ENCODE assay signal across 13 cellular contexts in genomic region chr16:4179020-4179419, GRCh38.
A peak's percentile ranks its signal among the peaks of the same experiment; 100 is the strongest.
DNase-seq lines count a peak whose midpoint lies in the region; ATAC-seq and TF ChIP-seq lines count a peak whose summit lies in the region.
"Had no signal": no experiment of that assay in that cellular context is flagged by ENCODE, and none has a peak within 500 bp of the region (broad histone marks: within the 10 kb centered on the region; RNA-seq: fewer than 3 reads in every experiment).

No MANE protein-coding gene starts in this region.

- CTCF ChIA-PET in WTC11 (lab: Charles Lee), result interaction anchor here (1.3 to 2.1 kb wide), 2 partner anchors 75 to 83 kb away, joined by 6 to 10 read pairs; no protein-coding TSS in a partner anchor
- CTCF ChIA-PET in activated CD8-positive, alpha-beta memory T cell treated with anti-CD3 and anti-CD28 coated beads, Interleukin-2, amount 10 ng/mL, durations not matched to agents 7 days and 5 days (lab: Charles Lee), result interaction anchor here (1.7 kb wide), 1 partner anchor 75 kb away, joined by 4 read pairs; no protein-coding TSS in a partner anchor

- H3K4me3 Mint-ChIP-seq in WTC11, result no peak overlapping the region
- no peak overlapping the region for H3K4me3 Mint-ChIP-seq in activated CD8-positive, alpha-beta memory T cell treated with anti-CD3 and anti-CD28 coated beads, Interleukin-2, amount 10 ng/mL, durations not matched to agents 7 days and 5 days
- H3K4me3 Mint-ChIP-seq: activated B cell treated with CpG ODN at 0.5 μM for 24 hours had no signal

- H3K36me3 ChIP-seq in upper lobe of right lung (no peaks in the 10 kb centered on the region), esophagus muscularis mucosa (no peaks in the 10 kb centered on the region)

- no peak for TF ChIP-seq CTCF in WTC11 (IDR thresholded peaks at IDR 0.05)
- TF ChIP-seq CTCF in upper lobe of right lung (IDR thresholded peaks at IDR 0.05), result no peak
- no peak for TF ChIP-seq CTCF in esophagus muscularis mucosa (IDR thresholded peaks at IDR 0.05)

- DNase-seq in Right ventricle myocardium superior, result peak; percentile 55
- no peak for DNase-seq in left ventricle myocardium superior
- no peak for DNase-seq in WTC11 (ENCODE audit: low spot score)
- peak in 2 of 3 donors; percentile 41 to 69 for DNase-seq in right cardiac atrium
- DNase-seq in upper lobe of right lung, result peak; percentile 89
- no peak for DNase-seq in esophagus muscularis mucosa (ENCODE audit: extremely low spot score)
- no peak for DNase-seq in stimulated activated naive CD8-positive, alpha-beta T cell treated with anti-CD3 and anti-CD28 coated beads, Interleukin-15, Interleukin-2, amounts not matched to agents 100 U/mL and 50 U/mL, for 24 hours
- DNase-seq in activated CD8-positive, alpha-beta memory T cell treated with anti-CD3 and anti-CD28 coated beads, Interleukin-2, amount 10 ng/mL, durations not matched to agents 7 days and 5 days, result no peak
- DNase-seq: activated B cell treated with CpG ODN at 0.5 μM for 24 hours; cortex of kidney; NCI-H1694; stimulated activated CD4-positive, alpha-beta T cell treated with anti-CD3 and anti-CD28 coated beads, Interleukin-2, amount 100 ng/mL, for 48 hours had no signal

- H3K27ac Mint-ChIP-seq in WTC11, result no peak overlapping the region
- no peak overlapping the region for H3K27ac Mint-ChIP-seq in activated CD8-positive, alpha-beta memory T cell treated with anti-CD3 and anti-CD28 coated beads, Interleukin-2, amount 10 ng/mL, durations not matched to agents 7 days and 5 days
- H3K27ac Mint-ChIP-seq: activated B cell treated with CpG ODN at 0.5 μM for 24 hours; activated T-helper 2 cell treated with anti-CD3 and anti-CD28 coated beads, Interferon-gamma antibody, Interleukin-2, Interleukin-4, amounts not matched to agents 10 μg/mL and 5 μg/mL and 100 μg/mL, durations not matched to agents 14 hours and 24 hours and 36 hours had no signal

- no peaks in the 10 kb centered on the region for H3K27me3 Mint-ChIP-seq in WTC11 (ENCODE audit: low read depth)
- H3K27me3 Mint-ChIP-seq in activated CD8-positive, alpha-beta memory T cell treated with anti-CD3 and anti-CD28 coated beads, Interleukin-2, amount 10 ng/mL, durations not matched to agents 7 days and 5 days, result peaks cover 2% of the 10 kb centered on the region

- TF ChIP-seq POLR2A in esophagus muscularis mucosa (IDR thresholded peaks at IDR 0.05; ENCODE audit: low read depth), result no peak

- POLR2A ChIA-PET in WTC11 (lab: Charles Lee), result no interaction called here

- TF ChIP-seq EP300 in esophagus muscularis mucosa (IDR thresholded peaks at IDR 0.05), result no peak

- H3K4me1 ChIP-seq in right cardiac atrium (ENCODE audit: control insufficient read depth, insufficient read depth, low read length), result no peaks in the 10 kb centered on the region
- peaks cover 5% of the 10 kb centered on the region for H3K4me1 ChIP-seq in upper lobe of right lung
- H3K4me1 ChIP-seq in esophagus muscularis mucosa, result peaks cover 0 to 15% (median 10%) of the 10 kb centered on the region in 4 donors

- H3K9me3 Mint-ChIP-seq in WTC11, result no peaks in the 10 kb centered on the region
- H3K9me3 Mint-ChIP-seq in activated CD8-positive, alpha-beta memory T cell treated with anti-CD3 and anti-CD28 coated beads, Interleukin-2, amount 10 ng/mL, durations not matched to agents 7 days and 5 days (ENCODE audit: low read depth), result no peaks in the 10 kb centered on the region
- H3K9me3 Mint-ChIP-seq: activated B cell treated with CpG ODN at 0.5 μM for 24 hours; activated T-helper 2 cell treated with anti-CD3 and anti-CD28 coated beads, Interferon-gamma antibody, Interleukin-2, Interleukin-4, amounts not matched to agents 10 μg/mL and 5 μg/mL and 100 μg/mL, durations not matched to agents 14 hours and 24 hours and 36 hours had no signal

- H3K27me3 ChIP-seq in right cardiac atrium (ENCODE audit: control insufficient read depth, insufficient read depth) (no peaks in the 10 kb centered on the region), upper lobe of right lung (no peaks in the 10 kb centered on the region), esophagus muscularis mucosa (no peaks in the 10 kb centered on the region)

- no peak for ATAC-seq in Right ventricle myocardium superior (ENCODE audit: poor library complexity)
- ATAC-seq in left ventricle myocardium superior, result no peak
- ATAC-seq in WTC11, result no peak
- ATAC-seq in right cardiac atrium, result no peak
- peak; percentile 51 for ATAC-seq in upper lobe of right lung
- no peak for ATAC-seq in stimulated activated naive CD8-positive, alpha-beta T cell treated with anti-CD3 and anti-CD28 coated beads, Interleukin-15, Interleukin-2, amounts not matched to agents 100 U/mL and 50 U/mL, for 24 hours
- ATAC-seq in activated CD8-positive, alpha-beta memory T cell treated with anti-CD3 and anti-CD28 coated beads, Interleukin-2, amount 10 ng/mL, durations not matched to agents 7 days and 5 days, result no peak

- no peak overlapping the region for H3K4me3 ChIP-seq in right cardiac atrium (ENCODE audit: low read length)
- H3K4me3 ChIP-seq in upper lobe of right lung, result no peak overlapping the region
- H3K4me3 ChIP-seq in esophagus muscularis mucosa, result no peak overlapping the region

- no peaks in the 10 kb centered on the region; the same call in 1 of the 2 replicates for H3K4me1 Mint-ChIP-seq in WTC11
- peaks cover 12% of the 10 kb centered on the region for H3K4me1 Mint-ChIP-seq in activated CD8-positive, alpha-beta memory T cell treated with anti-CD3 and anti-CD28 coated beads, Interleukin-2, amount 10 ng/mL, durations not matched to agents 7 days and 5 days

- intact Hi-C loops in Right ventricle myocardium superior (cut with DNase I), result loop anchor here (10.0 kb wide), 1 partner anchor 204 kb away; no protein-coding TSS in a partner anchor
- intact Hi-C loops in left ventricle myocardium superior (cut with micrococcal nuclease), result no loop called here
- intact Hi-C loops in right cardiac atrium (cut with DNase I), result loop anchor here in 3 of 4 donors (10.0 kb wide), 3 partner anchors 54 to 384 kb away; no protein-coding TSS in a partner anchor
- intact Hi-C loops in upper lobe of right lung (cut with DNase I), result no loop called here
- intact Hi-C loops in esophagus muscularis mucosa (cut with DNase I), result no loop called here

- H3K27ac ChIP-seq in right cardiac atrium (ENCODE audit: low read length), result no peak overlapping the region
- no peak overlapping the region for H3K27ac ChIP-seq in upper lobe of right lung
- H3K27ac ChIP-seq in esophagus muscularis mucosa (replicated peaks in 1 of 4), result no peak overlapping the region

- no peaks in the 10 kb centered on the region for H3K36me3 Mint-ChIP-seq in WTC11
- no peaks in the 10 kb centered on the region for H3K36me3 Mint-ChIP-seq in activated CD8-positive, alpha-beta memory T cell treated with anti-CD3 and anti-CD28 coated beads, Interleukin-2, amount 10 ng/mL, durations not matched to agents 7 days and 5 days

- H3K9me3 ChIP-seq in right cardiac atrium (ENCODE audit: control insufficient read depth, low read length), result no peaks in the 10 kb centered on the region
- no peaks in the 10 kb centered on the region for H3K9me3 ChIP-seq in upper lobe of right lung
- no peaks in the 10 kb centered on the region for H3K9me3 ChIP-seq in esophagus muscularis mucosa

- 72% methylated on average over 5 of the region's 5 CpGs for WGBS in right cardiac atrium
- WGBS in esophagus muscularis mucosa, result 80% methylated on average over 5 of the region's 5 CpGs

TF ChIP-seq in WTC11, 78 proteins besides CTCF, POLR2A, EP300 and RAD21:
- TF ChIP-seq GABPB1 (CRISPR knock-in tag; IDR thresholded peaks at IDR 0.05) (peak; percentile 43; the same call in 1 of the 2 replicates), TCF7 (CRISPR knock-in tag; IDR thresholded peaks at IDR 0.05; ENCODE audit: low read depth) (no peak)

Comparison
In these comparisons a context has a peak if more than half of its experiments do, and no peak if none do; other contexts are left out.
1. DNase-seq: peak in Right ventricle myocardium superior (single experiment), right cardiac atrium (2 of 3) and upper lobe of right lung (single experiment); none in left ventricle myocardium superior (single experiment), WTC11 (single experiment), esophagus muscularis mucosa (single experiment), stimulated activated naive CD8-positive, alpha-beta T cell treated with anti-CD3 and anti-CD28 coated beads, Interleukin-15, Interleukin-2, amounts not matched to agents 100 U/mL and 50 U/mL, for 24 hours (single experiment) and activated CD8-positive, alpha-beta memory T cell treated with anti-CD3 and anti-CD28 coated beads, Interleukin-2, amount 10 ng/mL, durations not matched to agents 7 days and 5 days (single experiment).
2. intact Hi-C loops: an anchor here in Right ventricle myocardium superior (10.0 kb wide) and right cardiac atrium (10.0 kb wide); none called in left ventricle myocardium superior, upper lobe of right lung and esophagus muscularis mucosa.